8 cellular contexts compared by ENCODE assay signal in genomic region chr5:123422433-123423277, GRCh38. TPM values are rescaled to one million over a fixed set of nuclear protein-coding genes. Genes with fewer than 3 reads are reported as not detected.
DNase-seq lines count a peak whose midpoint lies in the region; ATAC-seq and TF ChIP-seq lines count a peak whose summit lies in the region.

No MANE protein-coding gene starts in this region.

- peak overlapping the region; percentile 87 to 90 for H3K27ac ChIP-seq in breast epithelium

- H3K4me3 ChIP-seq in breast epithelium: peak overlapping the region; percentile 69 to 94 (median 87)

- H3K36me3 ChIP-seq in breast epithelium: no peaks in the 10 kb centered on the region

- TF ChIP-seq CTCF in GM10248 (IDR thresholded peaks at IDR 0.05; ENCODE audit: control extremely low read depth, extremely low read depth, low read depth, missing control alignments) (no peak), breast epithelium (IDR thresholded peaks at IDR 0.05) (no peak)

- no peak overlapping the region for H3K4me3 Mint-ChIP-seq in stimulated activated effector memory CD8-positive, alpha-beta T cell treated with anti-CD3 and anti-CD28 coated beads, Interleukin-12 subunit alpha, Interleukin-12 subunit beta, amount 100 ng/mL, for 72 hours
- H3K4me3 Mint-ChIP-seq in activated naive CD8-positive, alpha-beta T cell treated with anti-CD3 and anti-CD28 coated beads for 36 hours: no peak overlapping the region

- H3K36me3 Mint-ChIP-seq in stimulated activated effector memory CD8-positive, alpha-beta T cell treated with anti-CD3 and anti-CD28 coated beads, Interleukin-12 subunit alpha, Interleukin-12 subunit beta, amount 100 ng/mL, for 72 hours: peaks cover 21% of the 10 kb centered on the region
- peaks cover 7% of the 10 kb centered on the region for H3K36me3 Mint-ChIP-seq in activated naive CD8-positive, alpha-beta T cell treated with anti-CD3 and anti-CD28 coated beads for 36 hours

- intact Hi-C loops in breast epithelium (cut with DNase I; ENCODE audit: low total_unique reads): no loop called here

- peak; percentile 23 for ATAC-seq in HG02852 (IDR thresholded peaks at IDR 0.05; ENCODE audit: unreplicated experiment)
- peak; percentile 24 for ATAC-seq in stimulated activated effector memory CD8-positive, alpha-beta T cell treated with anti-CD3 and anti-CD28 coated beads, Interleukin-12 subunit alpha, Interleukin-12 subunit beta, amount 100 ng/mL, for 72 hours

- no peak overlapping the region for H3K27ac Mint-ChIP-seq in stimulated activated effector memory CD8-positive, alpha-beta T cell treated with anti-CD3 and anti-CD28 coated beads, Interleukin-12 subunit alpha, Interleukin-12 subunit beta, amount 100 ng/mL, for 72 hours
- H3K27ac Mint-ChIP-seq in activated naive CD8-positive, alpha-beta T cell treated with anti-CD3 and anti-CD28 coated beads for 36 hours: no peak overlapping the region

- no peaks in the 10 kb centered on the region for H3K9me3 ChIP-seq in breast epithelium

- CTCF ChIA-PET in GM10248 (lab: Yijun Ruan, JAX): interaction anchor here (0.6 to 3.5 kb wide), 37 partner anchors 8 to 650 kb away, joined by 3 to 29 read pairs (median 4); partner anchors contain the start of gene CSNK1G3

- peak; percentile 25 for DNase-seq in AG08396 (ENCODE audit: low spot score)
- peak; percentile 23 for DNase-seq in GM10248 (ENCODE audit: extremely low spot score)
- DNase-seq in NCI-H345 (lab: John Stamatoyannopoulos, UW): peak; percentile 32
- no peak for DNase-seq in breast epithelium (ENCODE audit: low spot score in 2 of 2)
- peak; percentile 42 for DNase-seq in iris pigment epithelial cell (ENCODE audit: low read depth)
- DNase-seq in stimulated activated effector memory CD8-positive, alpha-beta T cell treated with anti-CD3 and anti-CD28 coated beads, Interleukin-12 subunit alpha, Interleukin-12 subunit beta, amount 100 ng/mL, for 72 hours (ENCODE audit: low spot score in 2 of 2): peak; percentile 32 to 69
- no peak for DNase-seq in activated naive CD8-positive, alpha-beta T cell treated with anti-CD3 and anti-CD28 coated beads for 36 hours

- no peaks in the 10 kb centered on the region for H3K9me3 Mint-ChIP-seq in stimulated activated effector memory CD8-positive, alpha-beta T cell treated with anti-CD3 and anti-CD28 coated beads, Interleukin-12 subunit alpha, Interleukin-12 subunit beta, amount 100 ng/mL, for 72 hours
- peaks cover 1% of the 10 kb centered on the region for H3K9me3 Mint-ChIP-seq in activated naive CD8-positive, alpha-beta T cell treated with anti-CD3 and anti-CD28 coated beads for 36 hours

- peaks cover 0 to 13% of the 10 kb centered on the region in 2 donors for H3K4me1 ChIP-seq in breast epithelium

- H3K27me3 Mint-ChIP-seq in activated naive CD8-positive, alpha-beta T cell treated with anti-CD3 and anti-CD28 coated beads for 36 hours: no peaks in the 10 kb centered on the region

- H3K27me3 ChIP-seq in breast epithelium: no peaks in the 10 kb centered on the region

- peaks cover 25% of the 10 kb centered on the region for H3K4me1 Mint-ChIP-seq in stimulated activated effector memory CD8-positive, alpha-beta T cell treated with anti-CD3 and anti-CD28 coated beads, Interleukin-12 subunit alpha, Interleukin-12 subunit beta, amount 100 ng/mL, for 72 hours
- peaks cover 18% of the 10 kb centered on the region for H3K4me1 Mint-ChIP-seq in activated naive CD8-positive, alpha-beta T cell treated with anti-CD3 and anti-CD28 coated beads for 36 hours

- no peak for TF ChIP-seq POLR2A in breast epithelium (IDR thresholded peaks at IDR 0.05)

- POLR2A ChIA-PET in GM10248 (lab: Yijun Ruan, JAX): interaction anchor here (0.9 kb wide), 1 partner anchor 11 kb away, joined by 4 read pairs; no protein-coding TSS in a partner anchor

RNA-seq across cellular contexts. Expression of gene CEP120, which starts 0.5 kb away (rescaled TPM):
- 10 to 100 TPM; 18.7 to 30.7 (median 23.3) TPM for total RNA-seq in breast epithelium
- total RNA-seq in activated naive CD8-positive, alpha-beta T cell treated with anti-CD3 and anti-CD28 coated beads for 36 hours: 10 to 100 TPM; 19.1 to 21.1 TPM

Comparison
In these comparisons a context has a peak if more than half of its experiments do, and no peak if none do; other contexts are left out.
1. DNase-seq: peak in AG08396 (single experiment), GM10248 (single experiment), NCI-H345 (single experiment), iris pigment epithelial cell (single experiment) and stimulated activated effector memory CD8-positive, alpha-beta T cell treated with anti-CD3 and anti-CD28 coated beads, Interleukin-12 subunit alpha, Interleukin-12 subunit beta, amount 100 ng/mL, for 72 hours (2 of 2); none in breast epithelium (0 of 2) and activated naive CD8-positive, alpha-beta T cell treated with anti-CD3 and anti-CD28 coated beads for 36 hours (single experiment).